Comparison of ENCODE assay signal across 8 cellular contexts in genomic region chr5:181243521-181244307, GRCh38. TPM values are rescaled to one million over a fixed set of nuclear protein-coding genes. Genes with fewer than 3 reads are reported as not detected.
DNase-seq lines count a peak whose midpoint lies in the region; ATAC-seq lines count a peak whose summit lies in the region.

RACK1 (minus strand) TSS chr5:181243906; CDS start chr5:181243800, 106 bp downstream.

- H3K36me3 ChIP-seq in CD4-positive, CD25-positive, alpha-beta regulatory T cell (ENCODE audit: control insufficient read depth, insufficient read depth, low read length), result peaks cover 35% of the 10 kb centered on the region
- H3K36me3 ChIP-seq in HUES64 (ENCODE audit: insufficient read depth, low read length) (peaks cover 50% of the 10 kb centered on the region), esophagus (ENCODE audit: control insufficient read depth in 2 of 2, insufficient read depth in 2 of 2, low read length in 1 of 2) (peaks cover 11 to 23% of the 10 kb centered on the region in 2 donors)
- peaks cover 19 to 33% (median 19%) of the 10 kb centered on the region in 3 experiments for H3K36me3 ChIP-seq in naive thymus-derived CD4-positive, alpha-beta T cell (ENCODE audit: control insufficient read depth in 2 of 3, insufficient read depth in 3 of 3, low read length in 3 of 3)

- no peaks in the 10 kb centered on the region for H3K9me3 ChIP-seq in CD4-positive, CD25-positive, alpha-beta regulatory T cell (ENCODE audit: control insufficient read depth in 2 of 2, low read length in 2 of 2)
- H3K9me3 ChIP-seq in HUES64 (ENCODE audit: insufficient read depth, low read depth, low read length) (no peaks in the 10 kb centered on the region), esophagus (ENCODE audit: control insufficient read depth in 2 of 2, insufficient read depth in 1 of 2, low read depth in 1 of 2, low read length in 1 of 2) (no peaks in the 10 kb centered on the region)
- no peaks in the 10 kb centered on the region for H3K9me3 ChIP-seq in naive thymus-derived CD4-positive, alpha-beta T cell (ENCODE audit: control insufficient read depth in 2 of 3, low read length in 3 of 3)

- peak within 1 kb of the TSS; percentile 98 for H3K4me3 ChIP-seq in CD4-positive, CD25-positive, alpha-beta regulatory T cell (ENCODE audit: low read depth, low read length)
- peak within 1 kb of the TSS; percentile 77 for H3K4me3 ChIP-seq in HUES64 (ENCODE audit: low read length)
- H3K4me3 ChIP-seq in esophagus (ENCODE audit: low read depth in 1 of 2, low read length in 2 of 2), result peak within 1 kb of the TSS; percentile 89
- H3K4me3 ChIP-seq in naive thymus-derived CD4-positive, alpha-beta T cell (ENCODE audit: low read length), result peak within 1 kb of the TSS; percentile 99

- under 1% methylated on average over 52 of the region's 52 CpGs for WGBS in HUES64
- WGBS in esophagus, 2 donors, result 0 to 1% methylated on average over 52 of the region's 52 CpGs

- POLR2A ChIA-PET in naive thymus-derived CD4-positive, alpha-beta T cell (lab: Charles Lee), result interaction anchor here (0.6 to 13.0 kb wide), 14 partner anchors 15 to 440 kb away, joined by 3 to 305 read pairs (median 6); partner anchors contain the start of genes TRIM41 and TRIM52

- DNase-seq in CD4-positive, CD25-positive, alpha-beta regulatory T cell, result peak; percentile 87 to 95 (median 92)
- DNase-seq in activated CD8-positive, alpha-beta memory T cell treated with anti-CD3 and anti-CD28 coated beads, Interleukin-2, amount 10 ng/mL, durations not matched to agents 7 days and 5 days, result peak; percentile 94
- DNase-seq in naive thymus-derived CD4-positive, alpha-beta T cell, result peak; percentile 77 to 93 (median 91)
- peak; percentile 82 for DNase-seq in stimulated activated naive B cell treated with anti-CD40 and anti-IgM and Interleukin-4, amounts not matched to agents 10 μg/mL and 1 μg/mL and 100 μg/mL, for 72 hours
- no peak for DNase-seq in NCI-H748 (lab: John Stamatoyannopoulos, UW; ENCODE audit: unreplicated experiment)

- H3K4me3 Mint-ChIP-seq in CD4-positive, CD25-positive, alpha-beta regulatory T cell, result peak within 1 kb of the TSS; percentile 95 to 99 (median 96)
- peak within 1 kb of the TSS; percentile 94 for H3K4me3 Mint-ChIP-seq in activated CD8-positive, alpha-beta memory T cell treated with anti-CD3 and anti-CD28 coated beads, Interleukin-2, amount 10 ng/mL, durations not matched to agents 7 days and 5 days
- H3K4me3 Mint-ChIP-seq in naive thymus-derived CD4-positive, alpha-beta T cell, result peak within 1 kb of the TSS; percentile 91 to 99 (median 98)
- peak within 1 kb of the TSS; percentile 94 to 95 for H3K4me3 Mint-ChIP-seq in stimulated activated naive B cell treated with anti-CD40 and anti-IgM and Interleukin-4, amounts not matched to agents 10 μg/mL and 1 μg/mL and 100 μg/mL, for 72 hours

- peaks cover 67% of the 10 kb centered on the region for H3K4me1 ChIP-seq in CD4-positive, CD25-positive, alpha-beta regulatory T cell (ENCODE audit: control insufficient read depth, insufficient read depth, low read length, poor library complexity, severe bottlenecking)
- H3K4me1 ChIP-seq in HUES64 (ENCODE audit: insufficient read depth, low read length) (peaks cover 18% of the 10 kb centered on the region; the same call in 1 of the 2 replicates), esophagus (ENCODE audit: control insufficient read depth in 2 of 2, insufficient read depth in 2 of 2, low read length in 1 of 2) (peaks cover 10 to 18% of the 10 kb centered on the region in 2 donors)
- H3K4me1 ChIP-seq in naive thymus-derived CD4-positive, alpha-beta T cell (ENCODE audit: control insufficient read depth in 2 of 2, insufficient read depth in 2 of 2, low read length in 2 of 2), result peaks cover 39 to 46% of the 10 kb centered on the region in 2 donors

- H3K9ac ChIP-seq in HUES64 (ENCODE audit: low read depth, low read length), result peak within 1 kb of the TSS; percentile 99

- H3K27ac ChIP-seq in CD4-positive, CD25-positive, alpha-beta regulatory T cell (ENCODE audit: insufficient read depth, low read length, poor library complexity, severe bottlenecking), result peak within 1 kb of the TSS; percentile 91
- H3K27ac ChIP-seq in HUES64 (ENCODE audit: low read depth, low read length) (peak within 1 kb of the TSS; percentile 92), esophagus (ENCODE audit: low read depth in 2 of 2, low read length in 1 of 2) (peak within 1 kb of the TSS; percentile 89 to 98)
- peak within 1 kb of the TSS; percentile 91 for H3K27ac ChIP-seq in naive thymus-derived CD4-positive, alpha-beta T cell (ENCODE audit: low read depth, low read length)

- H3K36me3 Mint-ChIP-seq in CD4-positive, CD25-positive, alpha-beta regulatory T cell, result peaks cover 25% of the 10 kb centered on the region
- peaks cover 53% of the 10 kb centered on the region for H3K36me3 Mint-ChIP-seq in activated CD8-positive, alpha-beta memory T cell treated with anti-CD3 and anti-CD28 coated beads, Interleukin-2, amount 10 ng/mL, durations not matched to agents 7 days and 5 days
- peaks cover 10 to 45% (median 19%) of the 10 kb centered on the region in 5 donors for H3K36me3 Mint-ChIP-seq in naive thymus-derived CD4-positive, alpha-beta T cell
- H3K36me3 Mint-ChIP-seq in stimulated activated naive B cell treated with anti-CD40 and anti-IgM and Interleukin-4, amounts not matched to agents 10 μg/mL and 1 μg/mL and 100 μg/mL, for 72 hours, result peaks cover 49 to 60% of the 10 kb centered on the region in 2 donors

- no peaks in the 10 kb centered on the region for H3K27me3 ChIP-seq in CD4-positive, CD25-positive, alpha-beta regulatory T cell (ENCODE audit: control insufficient read depth, insufficient read depth, low read length)
- H3K27me3 ChIP-seq in HUES64 (ENCODE audit: insufficient read depth, low read length) (no peaks in the 10 kb centered on the region), esophagus (ENCODE audit: control insufficient read depth in 1 of 2, insufficient read depth in 2 of 2, low read length in 2 of 2) (no peaks in the 10 kb centered on the region)
- H3K27me3 ChIP-seq in naive thymus-derived CD4-positive, alpha-beta T cell (ENCODE audit: control insufficient read depth in 2 of 2, insufficient read depth in 2 of 2, low read length in 2 of 2), result no peaks in the 10 kb centered on the region

- peaks cover 14 to 81% (median 50%) of the 10 kb centered on the region in 4 donors for H3K4me1 Mint-ChIP-seq in CD4-positive, CD25-positive, alpha-beta regulatory T cell
- peaks cover 61% of the 10 kb centered on the region for H3K4me1 Mint-ChIP-seq in activated CD8-positive, alpha-beta memory T cell treated with anti-CD3 and anti-CD28 coated beads, Interleukin-2, amount 10 ng/mL, durations not matched to agents 7 days and 5 days
- peaks cover 45 to 78% (median 66%) of the 10 kb centered on the region in 7 donors for H3K4me1 Mint-ChIP-seq in naive thymus-derived CD4-positive, alpha-beta T cell
- peaks cover 33 to 66% of the 10 kb centered on the region in 2 donors for H3K4me1 Mint-ChIP-seq in stimulated activated naive B cell treated with anti-CD40 and anti-IgM and Interleukin-4, amounts not matched to agents 10 μg/mL and 1 μg/mL and 100 μg/mL, for 72 hours

- H3K9me3 Mint-ChIP-seq in CD4-positive, CD25-positive, alpha-beta regulatory T cell, result no peaks in the 10 kb centered on the region
- no peaks in the 10 kb centered on the region for H3K9me3 Mint-ChIP-seq in activated CD8-positive, alpha-beta memory T cell treated with anti-CD3 and anti-CD28 coated beads, Interleukin-2, amount 10 ng/mL, durations not matched to agents 7 days and 5 days (ENCODE audit: low read depth)
- no peaks in the 10 kb centered on the region for H3K9me3 Mint-ChIP-seq in naive thymus-derived CD4-positive, alpha-beta T cell
- no peaks in the 10 kb centered on the region for H3K9me3 Mint-ChIP-seq in stimulated activated naive B cell treated with anti-CD40 and anti-IgM and Interleukin-4, amounts not matched to agents 10 μg/mL and 1 μg/mL and 100 μg/mL, for 72 hours

- intact Hi-C loops in naive thymus-derived CD4-positive, alpha-beta T cell (cut with micrococcal nuclease), result loop anchor here (1.0 to 5.0 kb wide), 6 partner anchors 18 to 436 kb away; partner anchors contain the start of genes TRIM41 (in 2 of the 2), TRIM52 (in 2 of the 2) and ZFP62 (in 1 of the 2)

- CTCF ChIA-PET in activated CD8-positive, alpha-beta memory T cell treated with anti-CD3 and anti-CD28 coated beads, Interleukin-2, amount 10 ng/mL, durations not matched to agents 7 days and 5 days (lab: Charles Lee), result interaction anchor here (0.8 to 2.3 kb wide), 11 partner anchors 9 to 84 kb away, joined by 3 to 13 read pairs (median 3); partner anchors contain the start of genes TRIM41 and TRIM52
- CTCF ChIA-PET in naive thymus-derived CD4-positive, alpha-beta T cell (lab: Charles Lee), result interaction anchor here (0.6 to 2.5 kb wide), 6 partner anchors 12 to 54 kb away, joined by 3 to 10 read pairs (median 5); partner anchors contain the start of genes TRIM41 and TRIM52

- ATAC-seq in CD4-positive, CD25-positive, alpha-beta regulatory T cell (ENCODE audit: low read depth in 2 of 2), result peak; percentile 74 to 76
- peak; percentile 68 for ATAC-seq in GM21423 (IDR thresholded peaks at IDR 0.05; ENCODE audit: unreplicated experiment)
- ATAC-seq in activated CD8-positive, alpha-beta memory T cell treated with anti-CD3 and anti-CD28 coated beads, Interleukin-2, amount 10 ng/mL, durations not matched to agents 7 days and 5 days, result peak; percentile 70
- peak; percentile 83 for ATAC-seq in naive thymus-derived CD4-positive, alpha-beta T cell
- peak; percentile 78 to 79 for ATAC-seq in stimulated activated naive B cell treated with anti-CD40 and anti-IgM and Interleukin-4, amounts not matched to agents 10 μg/mL and 1 μg/mL and 100 μg/mL, for 72 hours (replicated peaks)

- H3K27me3 Mint-ChIP-seq in CD4-positive, CD25-positive, alpha-beta regulatory T cell, result no peaks in the 10 kb centered on the region
- H3K27me3 Mint-ChIP-seq in activated CD8-positive, alpha-beta memory T cell treated with anti-CD3 and anti-CD28 coated beads, Interleukin-2, amount 10 ng/mL, durations not matched to agents 7 days and 5 days, result no peaks in the 10 kb centered on the region
- H3K27me3 Mint-ChIP-seq in naive thymus-derived CD4-positive, alpha-beta T cell, result no peaks in the 10 kb centered on the region
- no peaks in the 10 kb centered on the region for H3K27me3 Mint-ChIP-seq in stimulated activated naive B cell treated with anti-CD40 and anti-IgM and Interleukin-4, amounts not matched to agents 10 μg/mL and 1 μg/mL and 100 μg/mL, for 72 hours

- H3K27ac Mint-ChIP-seq in CD4-positive, CD25-positive, alpha-beta regulatory T cell, result peak within 1 kb of the TSS; percentile 97 to 99 (median 99)
- peak within 1 kb of the TSS; percentile 98 for H3K27ac Mint-ChIP-seq in activated CD8-positive, alpha-beta memory T cell treated with anti-CD3 and anti-CD28 coated beads, Interleukin-2, amount 10 ng/mL, durations not matched to agents 7 days and 5 days
- peak within 1 kb of the TSS; percentile 93 to 100 (median 97) for H3K27ac Mint-ChIP-seq in naive thymus-derived CD4-positive, alpha-beta T cell
- peak within 1 kb of the TSS; percentile 99 for H3K27ac Mint-ChIP-seq in stimulated activated naive B cell treated with anti-CD40 and anti-IgM and Interleukin-4, amounts not matched to agents 10 μg/mL and 1 μg/mL and 100 μg/mL, for 72 hours

RNA-seq across cellular contexts. Expression of gene RACK1, which starts in this region (rescaled TPM):
- total RNA-seq in CD4-positive, CD25-positive, alpha-beta regulatory T cell, result 1,838 TPM
- polyA plus RNA-seq in CD4-positive, CD25-positive, alpha-beta regulatory T cell, result 1,000 to 10,000 TPM; 2,227 to 2,760 (median 2,470) TPM
- polyA plus RNA-seq in HUES64 (2013, experiment 1 of 2), result 2,091 TPM
- 2,124 TPM for polyA plus RNA-seq in HUES64 (2013, experiment 2 of 2)
- 1,000 to 10,000 TPM; 1,565 to 1,861 TPM for total RNA-seq in activated CD8-positive, alpha-beta memory T cell treated with anti-CD3 and anti-CD28 coated beads, Interleukin-2, amount 10 ng/mL, durations not matched to agents 7 days and 5 days
- polyA plus RNA-seq in esophagus, result 1,000 to 10,000 TPM; 1,414 to 2,271 TPM
- total RNA-seq in naive thymus-derived CD4-positive, alpha-beta T cell, result 1,000 to 10,000 TPM; 1,703 to 2,739 (median 2,322) TPM
- 1,000 to 10,000 TPM; 2,748 to 2,829 TPM for polyA plus RNA-seq in naive thymus-derived CD4-positive, alpha-beta T cell
